In genomic region chr2:58046585-58047372, GRCh38 we compare ENCODE assay signal across 8 cellular contexts. TPM values are rescaled to one million over a fixed set of nuclear protein-coding genes. Genes with fewer than 3 reads are reported as not detected.
DNase-seq lines count a peak whose midpoint lies in the region; ATAC-seq and TF ChIP-seq lines count a peak whose summit lies in the region.

Gene VRK2 (plus strand): TSS chr2:58046806. CDS start chr2:58048832, 2,026 bp downstream.

- H3K27ac ChIP-seq in duodenal mucosa (ENCODE audit: low read depth, low read length) = peak within 1 kb of the TSS; percentile 90

- H3K36me3 ChIP-seq in duodenal mucosa (ENCODE audit: control insufficient read depth in 1 of 2, insufficient read depth in 2 of 2, low read length in 2 of 2) = peaks cover 0 to 4% of the 10 kb centered on the region in 2 donors

- TF ChIP-seq POLR2A in lower leg skin (IDR thresholded peaks at IDR 0.05) = peak in 1 of 2 donors; percentile 17

- H3K4me3 ChIP-seq in duodenal mucosa (ENCODE audit: low read depth in 1 of 2, low read length in 2 of 2) = peak within 1 kb of the TSS; percentile 86 to 95
- H3K4me3 ChIP-seq in lower leg skin (ENCODE audit: low read depth, poor library complexity, severe bottlenecking) = peak within 1 kb of the TSS; percentile 59

- ATAC-seq in GM19025 (IDR thresholded peaks at IDR 0.05; ENCODE audit: low read depth, unreplicated experiment) (peak; percentile 86), HG03378 (IDR thresholded peaks at IDR 0.05; ENCODE audit: unreplicated experiment) (peak; percentile 83)

- H3K4me1 ChIP-seq in duodenal mucosa (ENCODE audit: control insufficient read depth in 1 of 2, insufficient read depth in 2 of 2, low read length in 2 of 2) = peaks cover 15 to 22% of the 10 kb centered on the region in 2 donors

- TF ChIP-seq CTCF in lower leg skin (IDR thresholded peaks at IDR 0.05) = peak in 1 of 3 donors; percentile 12

- WGBS in lower leg skin, 2 donors = 0 to 1% methylated on average over 28 to 66 of the region's 76 CpGs

- no peaks in the 10 kb centered on the region for H3K9me3 ChIP-seq in duodenal mucosa (ENCODE audit: control insufficient read depth in 1 of 2, low read length in 2 of 2)

- H3K9ac ChIP-seq in duodenal mucosa (ENCODE audit: low read depth in 1 of 2, low read length in 2 of 2) = peak within 1 kb of the TSS; percentile 68 to 89

- no peaks in the 10 kb centered on the region for H3K27me3 ChIP-seq in duodenal mucosa (ENCODE audit: control insufficient read depth in 1 of 2, insufficient read depth in 2 of 2, low read length in 2 of 2)

- intact Hi-C loops in lower leg skin (cut with DNase I; ENCODE audit: low total_unique reads) = no loop called here

- peak; percentile 86 to 87 for DNase-seq in AML-193 (lab: John Stamatoyannopoulos, UW)
- peak; percentile 35 for DNase-seq in NCI-H524 treated with DMSO at 0.1 percent for 48 hours (lab: John Stamatoyannopoulos, UW)
- peak; percentile 80 to 87 for DNase-seq in activated CD4-positive, alpha-beta T cell treated with anti-CD3 and anti-CD28 coated beads, Interleukin-2, amount 50 U/mL, for 48 hours
- peak; percentile 83 to 96 for DNase-seq in lower leg skin (ENCODE audit: low spot score in 2 of 2)
- peak; percentile 64 to 83 (median 70) for DNase-seq in stimulated activated CD4-positive, alpha-beta T cell treated with anti-CD3 and anti-CD28 coated beads, TNF-alpha, amount 100 ng/mL, for 24 hours (ENCODE audit: low read depth in 3 of 3)

RNA-seq across cellular contexts. Expression of gene VRK2, which starts in this region (rescaled TPM):
- 10 to 100 TPM; 10.7 to 18.3 (median 13.8) TPM for total RNA-seq in lower leg skin

Comparison
In these comparisons a context has a peak if more than half of its experiments do, and no peak if none do; other contexts are left out.
1. Peak in every context shown above with its lines: DNase-seq, ATAC-seq, H3K4me3 ChIP-seq and H3K27ac ChIP-seq.
2. DNase-seq: peak in every context shown above with its lines; median percentile 90 in lower leg skin; 86 in AML-193; 84 in activated CD4-positive, alpha-beta T cell treated with anti-CD3 and anti-CD28 coated beads, Interleukin-2, amount 50 U/mL, for 48 hours; 70 in stimulated activated CD4-positive, alpha-beta T cell treated with anti-CD3 and anti-CD28 coated beads, TNF-alpha, amount 100 ng/mL, for 24 hours; 35 in NCI-H524 treated with DMSO at 0.1 percent for 48 hours.